In genomic region chrY:7437086-7437485, GRCh38 we compare ENCODE assay signal across 16 cellular contexts.
DNase-seq lines count a peak whose midpoint lies in the region; ATAC-seq and TF ChIP-seq lines count a peak whose summit lies in the region.
"Had no signal": no experiment of that assay in that cellular context is flagged by ENCODE, and none has a peak within 500 bp of the region (broad histone marks: within the 10 kb centered on the region; RNA-seq: fewer than 3 reads in every experiment).

No MANE protein-coding gene starts in this region.

- peak; percentile 33 for DNase-seq in EL
- peak; percentile 6 for DNase-seq in HFFc6
- peak; percentile 44 for DNase-seq in epithelial cell of esophagus (ENCODE audit: low read depth)
- DNase-seq in T-helper 2 cell treated with Interferon-gamma antibody and Interleukin-4, amounts not matched to agents 5 μg/mL and 100 μg/mL, for 36 hours (ENCODE audit: low spot score), result no peak
- DNase-seq in vagina (ENCODE audit: extremely low spot score in 2 of 2), result no peak
- DNase-seq: 8988T; C1 segment of cervical spinal cord; Caco-2; CD8-positive, alpha-beta T cell; DMS153; DND-41; H9 had no signal

- H3K36me3 ChIP-seq in vagina, result no peaks in the 10 kb centered on the region

- H3K27me3 Mint-ChIP-seq in HFFc6 (ENCODE audit: insufficient read depth), result no peaks in the 10 kb centered on the region
- no peaks in the 10 kb centered on the region for H3K27me3 Mint-ChIP-seq in T-helper 2 cell treated with Interferon-gamma antibody and Interleukin-4, amounts not matched to agents 5 μg/mL and 100 μg/mL, for 36 hours (ENCODE audit: low read depth)

- peaks cover 24% of the 10 kb centered on the region for H3K4me1 Mint-ChIP-seq in HFFc6 (ENCODE audit: low read depth)
- H3K4me1 Mint-ChIP-seq in T-helper 2 cell treated with Interferon-gamma antibody and Interleukin-4, amounts not matched to agents 5 μg/mL and 100 μg/mL, for 36 hours (ENCODE audit: low read depth), result no peaks in the 10 kb centered on the region
- H3K4me1 Mint-ChIP-seq: GM23338, H9 had no signal

- peak overlapping the region; percentile 19 for H3K27ac Mint-ChIP-seq in HFFc6
- no peak overlapping the region for H3K27ac Mint-ChIP-seq in T-helper 2 cell treated with Interferon-gamma antibody and Interleukin-4, amounts not matched to agents 5 μg/mL and 100 μg/mL, for 36 hours
- H3K27ac Mint-ChIP-seq: CD8-positive, alpha-beta T cell; GM23338; H9 had no signal

- no peaks in the 10 kb centered on the region for H3K27me3 ChIP-seq in vagina

- no peak overlapping the region for H3K27ac ChIP-seq in vagina
- H3K27ac ChIP-seq: A549 had no signal

- no peaks in the 10 kb centered on the region for H3K9me3 ChIP-seq in vagina
- H3K9me3 ChIP-seq: A549, Caco-2 had no signal

- no peak for TF ChIP-seq POLR2A in vagina (IDR thresholded peaks at IDR 0.05)

- no peaks in the 10 kb centered on the region for H3K4me1 ChIP-seq in vagina
- H3K4me1 ChIP-seq: A549, Caco-2 had no signal

- H3K4me3 ChIP-seq in epithelial cell of esophagus (ENCODE audit: low read length), result no peak overlapping the region
- H3K4me3 ChIP-seq in vagina, result no peak overlapping the region
- H3K4me3 ChIP-seq: A549, GM23338 had no signal

- TF ChIP-seq CTCF in HFFc6 (IDR thresholded peaks at IDR 0.05) (no peak), epithelial cell of esophagus (IDR thresholded peaks at IDR 0.05; ENCODE audit: insufficient read depth, low read depth, low read length, missing control alignments) (no peak), vagina (IDR thresholded peaks at IDR 0.05) (no peak)

- H3K9me3 Mint-ChIP-seq in HFFc6, result no peaks in the 10 kb centered on the region
- H3K9me3 Mint-ChIP-seq in T-helper 2 cell treated with Interferon-gamma antibody and Interleukin-4, amounts not matched to agents 5 μg/mL and 100 μg/mL, for 36 hours, result no peaks in the 10 kb centered on the region
- H3K9me3 Mint-ChIP-seq: CD8-positive, alpha-beta T cell; GM23338; H9 had no signal

- no peak overlapping the region for H3K4me3 Mint-ChIP-seq in HFFc6
- no peak overlapping the region for H3K4me3 Mint-ChIP-seq in T-helper 2 cell treated with Interferon-gamma antibody and Interleukin-4, amounts not matched to agents 5 μg/mL and 100 μg/mL, for 36 hours
- H3K4me3 Mint-ChIP-seq: CD8-positive, alpha-beta T cell; GM23338; H9 had no signal

- no peak for ATAC-seq in GM19395 (IDR thresholded peaks at IDR 0.05; ENCODE audit: unreplicated experiment)
- ATAC-seq: A549; CD8-positive, alpha-beta T cell; GM23338; HCT116 had no signal

- intact Hi-C loops in vagina (cut with DNase I), result no loop called here

- H3K36me3 Mint-ChIP-seq in HFFc6 (ENCODE audit: low read depth), result no peaks in the 10 kb centered on the region
- no peaks in the 10 kb centered on the region for H3K36me3 Mint-ChIP-seq in T-helper 2 cell treated with Interferon-gamma antibody and Interleukin-4, amounts not matched to agents 5 μg/mL and 100 μg/mL, for 36 hours (ENCODE audit: low read depth)
- H3K36me3 Mint-ChIP-seq: CD8-positive, alpha-beta T cell had no signal

Comparison
In these comparisons a context has a peak if more than half of its experiments do, and no peak if none do; other contexts are left out.
1. DNase-seq: peak in EL (single experiment), HFFc6 (single experiment) and epithelial cell of esophagus (single experiment); none in T-helper 2 cell treated with Interferon-gamma antibody and Interleukin-4, amounts not matched to agents 5 μg/mL and 100 μg/mL, for 36 hours (single experiment) and vagina (0 of 2).